Comparison of ENCODE assay signal across 8 cellular contexts in genomic region chr17:81481815-81482505, GRCh38. TPM values are rescaled to one million over a fixed set of nuclear protein-coding genes. Genes with fewer than 3 reads are reported as not detected.
DNase-seq lines count a peak whose midpoint lies in the region; ATAC-seq and TF ChIP-seq lines count a peak whose summit lies in the region.

No MANE protein-coding gene starts in this region.

- H3K27ac ChIP-seq in Peyer's patch (peak overlapping the region in 1 of 4 donors; percentile 3), esophagus muscularis mucosa (replicated peaks in 1 of 4) (peak overlapping the region; percentile 55 to 67 (median 64)), ovary (no peak overlapping the region)

- H3K27me3 ChIP-seq in BJ (ENCODE audit: control insufficient read depth, insufficient read depth, low read length) (no peaks in the 10 kb centered on the region; the same call in 1 of the 2 replicates), Peyer's patch (no peaks in the 10 kb centered on the region), esophagus muscularis mucosa (no peaks in the 10 kb centered on the region), ovary (no peaks in the 10 kb centered on the region)

- DNase-seq in BJ (ENCODE audit: low read depth) (no peak), Peyer's patch (no peak), esophagus muscularis mucosa (ENCODE audit: extremely low spot score) (no peak), ovary (peak in 1 of 5 donors; percentile 39), SHP77 treated with DMSO at 0.1 percent for 48 hours (lab: John Stamatoyannopoulos, UW) (no peak)

- TF ChIP-seq POLR2A in Peyer's patch (IDR thresholded peaks at IDR 0.05) (no peak), esophagus muscularis mucosa (IDR thresholded peaks at IDR 0.05; ENCODE audit: low read depth) (no peak), ovary (IDR thresholded peaks at IDR 0.05) (no peak)

- TF ChIP-seq CTCF in BJ (IDR thresholded peaks at IDR 0.05; ENCODE audit: insufficient read depth, low read depth, low read length) (no peak), Peyer's patch (IDR thresholded peaks at IDR 0.05) (no peak), esophagus muscularis mucosa (IDR thresholded peaks at IDR 0.05) (no peak), ovary (IDR thresholded peaks at IDR 0.05) (no peak)

- peaks cover 0 to 38% (median 20%) of the 10 kb centered on the region in 4 donors for H3K4me1 ChIP-seq in Peyer's patch
- peaks cover 38 to 54% (median 51%) of the 10 kb centered on the region in 4 donors for H3K4me1 ChIP-seq in esophagus muscularis mucosa
- peaks cover 10% of the 10 kb centered on the region for H3K4me1 ChIP-seq in ovary (ENCODE audit: insufficient read depth)

- intact Hi-C loops in esophagus muscularis mucosa (cut with DNase I): loop anchor here (2.0 to 5.0 kb wide), 3 partner anchors 80 to 190 kb away; no protein-coding TSS in a partner anchor
- intact Hi-C loops in ovary (cut with DNase I): loop anchor here (2.0 to 10.0 kb wide), 7 partner anchors 57 to 227 kb away; no protein-coding TSS in a partner anchor

- no peak for TF ChIP-seq EP300 in esophagus muscularis mucosa (IDR thresholded peaks at IDR 0.05)
- TF ChIP-seq EP300 in ovary (IDR thresholded peaks at IDR 0.05): no peak

- H3K4me3 ChIP-seq in BJ (ENCODE audit: low read depth, low read length) (peak overlapping the region; percentile 34), Peyer's patch (peak overlapping the region; percentile 24 to 58 (median 42)), esophagus muscularis mucosa (peak overlapping the region; percentile 53 to 67 (median 60)), ovary (peak overlapping the region; percentile 41)

- ATAC-seq in esophagus mucosa: no peak
- ATAC-seq in GM21390 (IDR thresholded peaks at IDR 0.05; ENCODE audit: unreplicated experiment): no peak
- ATAC-seq in HG03432 (IDR thresholded peaks at IDR 0.05; ENCODE audit: unreplicated experiment): no peak

- WGBS in esophagus muscularis mucosa: 63% methylated on average over 11 of the region's 18 CpGs
- 50 to 64% (median 63%) methylated on average over 12 to 18 of the region's 18 CpGs for WGBS in ovary, 3 donors

- H3K36me3 ChIP-seq in BJ (ENCODE audit: control insufficient read depth, insufficient read depth, low read length) (no peaks in the 10 kb centered on the region), Peyer's patch (no peaks in the 10 kb centered on the region), esophagus muscularis mucosa (no peaks in the 10 kb centered on the region), ovary (no peaks in the 10 kb centered on the region)

- CTCF ChIA-PET in BJ (lab: Yijun Ruan, JAX): interaction anchor here (0.6 to 1.7 kb wide), 8 partner anchors 84 to 338 kb away, joined by 3 to 9 read pairs (median 4); no protein-coding TSS in a partner anchor

- POLR2A ChIA-PET in BJ (lab: Charles Lee): no interaction called here

- no peaks in the 10 kb centered on the region for H3K9me3 ChIP-seq in Peyer's patch
- H3K9me3 ChIP-seq in esophagus muscularis mucosa: no peaks in the 10 kb centered on the region
- H3K9me3 ChIP-seq in ovary: no peaks in the 10 kb centered on the region

RNA-seq across cellular contexts. Expression of gene ACTG1, which starts 30.6 kb away (rescaled TPM):
- polyA plus RNA-seq in BJ (2011; rRNA removed) (2,988 and 3,774 TPM in 2 replicates), ovary (1,000 to 10,000 TPM; 1,825 to 3,391 TPM)
- 4,016 and 6,647 TPM in 2 replicates for polyA minus RNA-seq in BJ (2011; rRNA and poly(A)+ RNA removed)
- total RNA-seq in Peyer's patch (1,000 to 10,000 TPM; 2,510 to 3,878 (median 3,203) TPM), esophagus muscularis mucosa (1,000 to 10,000 TPM in 3 of 4 donors, 100 to 1,000 TPM in 1; 972 to 1,850 (median 1,126) TPM), ovary (1,000 to 10,000 TPM; 3,016 to 5,681 (median 4,174) TPM), esophagus mucosa (4,027 TPM)

RNA-seq across cellular contexts. Expression of gene FSCN2, which starts 46.2 kb away (rescaled TPM):
- polyA plus RNA-seq in BJ (2011; rRNA removed): 1.1 and 1.3 TPM in 2 replicates
- 1.3 and 1.9 TPM in 2 replicates for polyA minus RNA-seq in BJ (2011; rRNA and poly(A)+ RNA removed)
- 1 to 10 TPM; 1.2 to 7.9 (median 5.2) TPM for total RNA-seq in Peyer's patch
- 1 to 10 TPM; 1.2 to 2.4 (median 1.7) TPM for total RNA-seq in esophagus muscularis mucosa
- 1 to 10 TPM; 1.8 to 6.4 (median 3.9) TPM for total RNA-seq in ovary
- polyA plus RNA-seq in ovary: 1 to 10 TPM in 1 of 2 donors, under 1 TPM in 1; 0.13 to 1.6 TPM
- 0.76 TPM for total RNA-seq in esophagus mucosa

Comparison
In these comparisons a context has a peak if more than half of its experiments do, and no peak if none do; other contexts are left out.
1. H3K27ac ChIP-seq: peak in esophagus muscularis mucosa (4 of 4); none in ovary (0 of 2).
2. Peak in every context shown above with its lines, with median percentiles within 50 percentile points of each other: H3K4me3 ChIP-seq.